ENCODE assay signal across 27 cellular contexts in the genomic region with DNA sequence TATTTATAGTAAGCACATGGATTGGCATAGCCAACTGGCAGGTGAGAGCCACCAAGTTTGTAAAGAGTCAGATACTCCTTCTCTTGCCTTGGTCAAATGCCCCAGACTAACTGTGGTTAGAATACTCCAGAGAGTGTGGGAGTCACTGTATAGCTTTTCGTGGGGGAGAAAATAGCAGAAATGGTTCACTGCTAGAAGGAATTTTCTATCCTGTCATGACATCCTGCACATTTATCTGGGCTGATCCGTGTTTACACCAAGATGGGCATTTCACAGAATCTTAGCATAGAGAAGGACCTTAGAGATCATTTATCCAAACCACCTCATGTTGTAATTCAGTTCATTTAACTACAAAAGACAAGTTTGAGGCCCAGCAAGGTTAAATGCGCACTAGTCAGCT.
"Had no signal": no experiment of that assay in that cellular context is flagged by ENCODE, and none has a peak within 500 bp of the region (broad histone marks: within the 10 kb centered on the region; RNA-seq: fewer than 3 reads in every experiment).

No MANE protein-coding gene starts in this region.

- H3K9me3 Mint-ChIP-seq: activated naive CD8-positive, alpha-beta T cell treated with anti-CD3 and anti-CD28 coated beads, Interleukin-2, amount 50 U/mL, for 24 hours had no signal

- H3K4me3 Mint-ChIP-seq: activated CD8-positive, alpha-beta T cell treated with anti-CD3 and anti-CD28 coated beads, Interleukin-2, amount 10 ng/mL, durations not matched to agents 7 days and 5 days; activated naive CD8-positive, alpha-beta T cell treated with anti-CD3 and anti-CD28 coated beads, Interleukin-2, amount 50 U/mL, for 24 hours had no signal

- DNase-seq: activated CD4-positive, alpha-beta T cell treated with anti-CD3 and anti-CD28 coated beads for 4 hours; activated CD4-positive, alpha-beta T cell treated with anti-CD3 and anti-CD28 coated beads, Interleukin-2, amount 50 U/mL, for 4 hours; activated CD8-positive, alpha-beta memory T cell treated with anti-CD3 and anti-CD28 coated beads, Interleukin-2, amount 50 U/mL, for 48 hours; activated CD8-positive, alpha-beta T cell treated with anti-CD3 and anti-CD28 coated beads, Interleukin-2, amount 10 ng/mL, durations not matched to agents 7 days and 5 days; activated effector memory CD4-positive, alpha-beta T cell treated with Interleukin-2 at 50 U/mL for 16 hours; activated naive CD4-positive, alpha-beta T cell treated with Interleukin-2 at 50 U/mL for 16 hours; activated naive CD8-positive, alpha-beta T cell treated with anti-CD3 and anti-CD28 coated beads, Interleukin-2, amount 50 U/mL, for 24 hours; activated T-cell treated with anti-CD3 and anti-CD28 coated beads, Interleukin-2, amount 50 U/mL, for 1 hour; amygdala; MV-4-11; NCI-H1092 treated with DMSO at 0.1 percent for 48 hours; NCI-H1417 treated with DMSO at 0.1 percent for 48 hours; NCI-H1694; NCI-H2107; NCI-H345; NCI-H510A; NCI-H526 treated with DMSO at 0.1 percent for 48 hours; NK-92 treated with Interleukin-12 subunit alpha and Interleukin-12 subunit beta, amount 100 ng/mL, for 24 hours; OCI-M1; RPMI8226; SK-N-SH had no signal

- H3K36me3 Mint-ChIP-seq: activated naive CD4-positive, alpha-beta T cell treated with anti-CD3 and anti-CD28 coated beads, Interleukin-2, amount 50 U/mL, for 72 hours had no signal

- H3K27ac Mint-ChIP-seq: activated CD8-positive, alpha-beta T cell treated with anti-CD3 and anti-CD28 coated beads, Interleukin-2, amount 10 ng/mL, durations not matched to agents 7 days and 5 days; activated naive CD4-positive, alpha-beta T cell treated with anti-CD3 and anti-CD28 coated beads, Interleukin-2, amount 50 U/mL, for 72 hours; activated naive CD8-positive, alpha-beta T cell treated with anti-CD3 and anti-CD28 coated beads, Interleukin-2, amount 50 U/mL, for 24 hours had no signal

- H3K4me3 ChIP-seq: breast epithelium, MG63, SJCRH30 had no signal

- ATAC-seq: activated CD4-positive, CD25-positive, alpha-beta regulatory T cell treated with anti-CD3 and anti-CD28 coated beads, Interleukin-2, amount 50 U/mL, for 24 hours; activated CD8-positive, alpha-beta T cell treated with anti-CD3 and anti-CD28 coated beads, Interleukin-2, amount 10 ng/mL, durations not matched to agents 7 days and 5 days; activated naive CD4-positive, alpha-beta T cell treated with anti-CD3 and anti-CD28 coated beads, Interleukin-2, amount 50 U/mL, for 72 hours; activated naive CD8-positive, alpha-beta T cell treated with anti-CD3 and anti-CD28 coated beads, Interleukin-2, amount 50 U/mL, for 24 hours; Panc1 had no signal
